Comparison of ENCODE assay signal across 18 cellular contexts in genomic region chr11:29279716-29280115, GRCh38.
DNase-seq lines count a peak whose midpoint lies in the region; ATAC-seq, FAIRE-seq and TF ChIP-seq lines count a peak whose summit lies in the region.
"Had no signal": no experiment of that assay in that cellular context is flagged by ENCODE, and none has a peak within 500 bp of the region (broad histone marks: within the 10 kb centered on the region; RNA-seq: fewer than 3 reads in every experiment).

No MANE protein-coding gene starts in this region.

- FAIRE-seq in GM12878 (lab: Jason Lieb, UNC) = no peak
- FAIRE-seq: K562 had no signal

- peak in 1 of 2 experiments; percentile 32; a peak in 1 of 4 replicates for TF ChIP-seq EP300 in GM12878 (IDR thresholded peaks at IDR 0.05; ENCODE audit: borderline replicate concordance in 1 of 2, control insufficient read depth in 1 of 2, low read depth in 2 of 2, low read length in 2 of 2)

- no peaks in the 10 kb centered on the region for H3K4me1 ChIP-seq in GM12878 (ENCODE audit: control insufficient read depth, insufficient read depth, low read length)
- H3K4me1 ChIP-seq: BLaER1 had no signal

- no peak for TF ChIP-seq POLR2A in GM12878 (IDR thresholded peaks at IDR 0.05; ENCODE audit: low read depth, low read length)

- H3K36me3 ChIP-seq in GM12878 (ENCODE audit: control insufficient read depth in 2 of 2, insufficient read depth in 2 of 2, low read length in 1 of 2) (no peaks in the 10 kb centered on the region), WERI-Rb-1 (no peaks in the 10 kb centered on the region)
- H3K36me3 ChIP-seq: BLaER1 had no signal

- H3K27me3 ChIP-seq in GM12878 (replicated peaks in 1 of 2; ENCODE audit: control insufficient read depth in 2 of 2, insufficient read depth in 2 of 2, low read length in 1 of 2) (no peaks in the 10 kb centered on the region), WERI-Rb-1 (ENCODE audit: insufficient read depth, low read depth, severe bottlenecking) (no peaks in the 10 kb centered on the region)
- H3K27me3 ChIP-seq: BLaER1 had no signal

- peak; percentile 10 for DNase-seq in DMS53 (lab: John Stamatoyannopoulos, UW)
- DNase-seq in DMS53 treated with DMSO at 0.1 percent for 48 hours (lab: John Stamatoyannopoulos, UW; ENCODE audit: unreplicated experiment) = no peak
- DNase-seq in GM12865 (ENCODE audit: low read depth) = peak; percentile 24
- DNase-seq in GM12878 (ENCODE audit: low read depth, low spot score) = no peak
- DNase-seq in kidney glomerular epithelial cell (lab: John Stamatoyannopoulos, UW) = peak; percentile 68
- DNase-seq in KG1 (lab: John Stamatoyannopoulos, UW) = no peak
- DNase-seq in WERI-Rb-1 = no peak
- DNase-seq: AML-193; Caco-2; CD8-positive, alpha-beta memory T cell; DMS79; H7 had no signal

- CTCF ChIA-PET in GM12878 (lab: Yijun Ruan, JAX) = interaction anchor here (0.9 to 5.5 kb wide), 4 partner anchors 14 to 93 kb away, joined by 3 to 41 read pairs (median 17); no protein-coding TSS in a partner anchor

- H3K4me3 ChIP-seq in GM12865 (ENCODE audit: low read depth, low read length) (no peak overlapping the region), GM12878 (no peak overlapping the region), WERI-Rb-1 (ENCODE audit: low read depth, low read length) (no peak overlapping the region)
- H3K4me3 ChIP-seq: BLaER1, GM23338, K562 had no signal

- RAD21 ChIA-PET in GM12878 (lab: Charles Lee; ENCODE audit: unreplicated experiment) = interaction anchor here (1.1 to 4.5 kb wide), 3 partner anchors 14 to 49 kb away, joined by 3 to 57 read pairs (median 11); no protein-coding TSS in a partner anchor

- SMC1A ChIA-PET in GM12878 (lab: Charles Lee; ENCODE audit: uncharacterized antibody, unreplicated experiment) = interaction anchor here (0.9 to 5.6 kb wide), 9 partner anchors 10 to 88 kb away, joined by 3 to 71 read pairs (median 8); no protein-coding TSS in a partner anchor

- no peaks in the 10 kb centered on the region for H4K20me1 ChIP-seq in GM12878 (ENCODE audit: control insufficient read depth, insufficient read depth)
- H4K20me1 ChIP-seq: BLaER1 had no signal

- no peak overlapping the region for H3K9ac ChIP-seq in GM12878 (ENCODE audit: control insufficient read depth, insufficient read depth, low read length)
- H3K9ac ChIP-seq: BLaER1 had no signal

- intact Hi-C loops in GM12878 (cut with micrococcal nuclease; ENCODE audit: unreplicated experiment) = no loop called here

- H3K9me3 ChIP-seq in GM12878 (replicated peaks; ENCODE audit: control insufficient read depth, insufficient read depth, low read length) (no peaks in the 10 kb centered on the region), WERI-Rb-1 (ENCODE audit: severe bottlenecking) (no peaks in the 10 kb centered on the region)
- H3K9me3 ChIP-seq: BLaER1, Caco-2 had no signal

- no peak overlapping the region for H3K4me2 ChIP-seq in GM12878 (ENCODE audit: control insufficient read depth, insufficient read depth)
- H3K4me2 ChIP-seq: BLaER1, GM23338 had no signal

- in situ Hi-C loops in GM12878 (cut with MboI) = no loop called here

- H3K27ac ChIP-seq in GM12878 (ENCODE audit: control insufficient read depth, insufficient read depth) (no peak overlapping the region), WERI-Rb-1 (no peak overlapping the region)
- H3K27ac ChIP-seq: 22Rv1, BLaER1, HL-60 had no signal

- BruUV-seq in GM12878 (replicated peaks; lab: Mats Ljungman, UMichigan) = no TSS peak

- H2AFZ ChIP-seq in GM12878 (ENCODE audit: control insufficient read depth, low read depth, low read length) = no peak overlapping the region
- H2AFZ ChIP-seq: GM23338 had no signal

- no peak for TF ChIP-seq RAD21 in GM12878 (IDR thresholded peaks at IDR 0.05; ENCODE audit: insufficient read depth, low read depth, low read length)

- H3K79me2 ChIP-seq in GM12878 (ENCODE audit: control insufficient read depth, insufficient read depth, low read length) = no peaks in the 10 kb centered on the region

- ATAC-seq in GM12878 (peak; percentile 54), GM18861 (IDR thresholded peaks at IDR 0.05; ENCODE audit: unreplicated experiment) (no peak)
- ATAC-seq: GM23338, K562 had no signal

- WGBS in GM12878 (ENCODE audit: insufficient coverage, insufficient replicate concordance, low lambda C conversion rate, missing lambda C conversion rate) = 30% methylated on average over 2 of the region's 2 CpGs

- TF ChIP-seq CTCF in GM12865 (IDR thresholded peaks at IDR 0.05; ENCODE audit: insufficient read depth, low read depth, low read length, missing control alignments) = no peak
- TF ChIP-seq CTCF in GM12878 (IDR thresholded peaks at IDR 0.05 in 2 of 3, conservative IDR thresholded peaks at IDR 0.05 in 1 of 3; ENCODE audit: control insufficient read depth in 2 of 3, extremely low read depth in 1 of 3, insufficient read depth in 1 of 3, low read depth in 3 of 3, low read length in 3 of 3) = no peak
- no peak for TF ChIP-seq CTCF in WERI-Rb-1 (IDR thresholded peaks at IDR 0.05; ENCODE audit: low read depth, low read length)

- POLR2A ChIA-PET in GM12878 (lab: Charles Lee) = interaction anchor here (0.6 kb wide), 1 partner anchor 1174 kb away, joined by 3 read pairs; no protein-coding TSS in a partner anchor

TF ChIP-seq in GM12878, 131 proteins besides CTCF, POLR2A, EP300 and RAD21:
- no peak for TF ChIP-seq NFYA (IDR thresholded peaks at IDR 0.05; ENCODE audit: borderline replicate concordance, low read depth, low read length)
- peak; percentile 82 for TF ChIP-seq ZBTB33 (IDR thresholded peaks at IDR 0.05)
- TF ChIP-seq TCF7 (IDR thresholded peaks at IDR 0.05; ENCODE audit: borderline replicate concordance) = no peak
- no peak for TF ChIP-seq JUNB (IDR thresholded peaks at IDR 0.05)
- no peak for TF ChIP-seq POLR2AphosphoS2 (IDR thresholded peaks at IDR 0.05; ENCODE audit: low read depth, low read length)
- no peak for TF ChIP-seq E4F1 (IDR thresholded peaks at IDR 0.05; ENCODE audit: borderline replicate concordance, partially characterized antibody)

Comparison
In these comparisons a context has a peak if more than half of its experiments do, and no peak if none do; other contexts are left out.
1. DNase-seq: peak in DMS53 (single experiment), GM12865 (single experiment) and kidney glomerular epithelial cell (single experiment); none in DMS53 treated with DMSO at 0.1 percent for 48 hours (single experiment), GM12878 (single experiment), KG1 (single experiment) and WERI-Rb-1 (single experiment).